Comparison of ENCODE assay signal across 16 cellular contexts in the genomic region with DNA sequence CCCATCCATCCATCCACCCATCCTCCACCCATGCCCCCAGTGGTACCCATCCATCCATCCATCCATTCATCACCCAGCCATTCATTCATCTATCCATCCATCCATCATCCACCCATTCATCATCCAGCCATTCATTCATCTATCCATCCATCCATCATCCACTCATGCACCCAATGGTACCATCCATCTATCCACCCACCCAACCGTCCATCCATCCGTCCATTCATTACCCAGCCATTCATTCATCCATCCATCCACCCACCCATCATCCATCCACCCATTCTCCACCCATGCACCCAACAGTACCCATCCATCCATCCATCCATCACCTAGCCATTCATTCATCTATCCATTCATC. TPM values are rescaled to one million over a fixed set of nuclear protein-coding genes. Genes with fewer than 3 reads are reported as not detected.
A peak's percentile ranks its signal among the peaks of the same experiment; 100 is the strongest.
DNase-seq lines count a peak whose midpoint lies in the region; ATAC-seq, FAIRE-seq and TF ChIP-seq lines count a peak whose summit lies in the region.
"Had no signal": no experiment of that assay in that cellular context is flagged by ENCODE, and none has a peak within 500 bp of the region (broad histone marks: within the 10 kb centered on the region; RNA-seq: fewer than 3 reads in every experiment).

No MANE protein-coding gene starts in this region.

- no peak for TF ChIP-seq CTCF in Calu3 (IDR thresholded peaks at IDR 0.05; ENCODE audit: unreplicated experiment)
- TF ChIP-seq CTCF in HEK293 (tag by site-specific recombination; IDR thresholded peaks at IDR 0.05), result no peak
- no peak for TF ChIP-seq CTCF in bronchial epithelial cell (IDR thresholded peaks at IDR 0.05; ENCODE audit: insufficient read depth, low read length, severe bottlenecking)
- no peak for TF ChIP-seq CTCF in WTC11 (IDR thresholded peaks at IDR 0.05)

- no peaks in the 10 kb centered on the region for H3K27me3 ChIP-seq in bronchial epithelial cell (ENCODE audit: control insufficient read depth, insufficient read depth, low read length)

- no peaks in the 10 kb centered on the region for H3K4me1 Mint-ChIP-seq in Calu3 (ENCODE audit: low read depth, unreplicated experiment)
- peaks cover 16% of the 10 kb centered on the region for H3K4me1 Mint-ChIP-seq in stimulated activated effector memory CD8-positive, alpha-beta T cell treated with anti-CD3 and anti-CD28 coated beads, Interleukin-12 subunit alpha, Interleukin-12 subunit beta, amount 100 ng/mL, for 72 hours
- no peaks in the 10 kb centered on the region for H3K4me1 Mint-ChIP-seq in WTC11
- H3K4me1 Mint-ChIP-seq: GM23338 had no signal

- no peaks in the 10 kb centered on the region for H3K9me3 Mint-ChIP-seq in Calu3 (ENCODE audit: low read depth, unreplicated experiment)
- no peaks in the 10 kb centered on the region for H3K9me3 Mint-ChIP-seq in stimulated activated effector memory CD8-positive, alpha-beta T cell treated with anti-CD3 and anti-CD28 coated beads, Interleukin-12 subunit alpha, Interleukin-12 subunit beta, amount 100 ng/mL, for 72 hours
- peaks cover 5% of the 10 kb centered on the region for H3K9me3 Mint-ChIP-seq in WTC11

- H3K27ac Mint-ChIP-seq in Calu3 (ENCODE audit: unreplicated experiment) (peak overlapping the region; percentile 87), WTC11 (no peak overlapping the region)
- H3K27ac Mint-ChIP-seq in stimulated activated effector memory CD8-positive, alpha-beta T cell treated with anti-CD3 and anti-CD28 coated beads, Interleukin-12 subunit alpha, Interleukin-12 subunit beta, amount 100 ng/mL, for 72 hours, result peak overlapping the region; percentile 56
- H3K27ac Mint-ChIP-seq: GM23338 had no signal

- H3K27ac ChIP-seq in HEK293 (ENCODE audit: extremely low read depth, low read depth, low read length), result no peak overlapping the region
- H3K27ac ChIP-seq: PC-9, SJSA1 had no signal

- H3K36me3 Mint-ChIP-seq in Calu3 (ENCODE audit: insufficient read depth, unreplicated experiment) (peaks cover 45% of the 10 kb centered on the region), WTC11 (peaks cover 16% of the 10 kb centered on the region)
- peaks cover 49% of the 10 kb centered on the region for H3K36me3 Mint-ChIP-seq in stimulated activated effector memory CD8-positive, alpha-beta T cell treated with anti-CD3 and anti-CD28 coated beads, Interleukin-12 subunit alpha, Interleukin-12 subunit beta, amount 100 ng/mL, for 72 hours

- DNase-seq in Calu3 (no peak), bronchial epithelial cell (ENCODE audit: low read depth) (no peak), ureter (ENCODE audit: low spot score) (no peak), NCI-H1436 treated with DMSO at 0.1 percent for 48 hours (lab: John Stamatoyannopoulos, UW) (no peak), WTC11 (ENCODE audit: low spot score) (no peak)
- DNase-seq in stimulated activated effector memory CD8-positive, alpha-beta T cell treated with anti-CD3 and anti-CD28 coated beads, Interleukin-12 subunit alpha, Interleukin-12 subunit beta, amount 100 ng/mL, for 72 hours (ENCODE audit: low spot score in 2 of 2), result no peak
- DNase-seq: DMS79, NCI-H1092, NCI-H1694, NCI-H510A treated with DMSO at 0.1 percent for 48 hours, PC-9 had no signal

- H3K4me3 Mint-ChIP-seq in Calu3 (ENCODE audit: low read depth, unreplicated experiment) (no peak overlapping the region), WTC11 (no peak overlapping the region)
- no peak overlapping the region for H3K4me3 Mint-ChIP-seq in stimulated activated effector memory CD8-positive, alpha-beta T cell treated with anti-CD3 and anti-CD28 coated beads, Interleukin-12 subunit alpha, Interleukin-12 subunit beta, amount 100 ng/mL, for 72 hours
- H3K4me3 Mint-ChIP-seq: GM23338 had no signal

- H3K36me3 ChIP-seq in HEK293 (ENCODE audit: control insufficient read depth in 2 of 2, insufficient read depth in 1 of 2, low read length in 2 of 2), result peaks cover 8 to 19% of the 10 kb centered on the region in 2 experiments; a peak in 2 of 3 replicates
- no peaks in the 10 kb centered on the region for H3K36me3 ChIP-seq in bronchial epithelial cell (ENCODE audit: control insufficient read depth, insufficient read depth, low read length)

- no peaks in the 10 kb centered on the region for H3K9me3 ChIP-seq in HEK293 (ENCODE audit: control insufficient read depth, insufficient read depth, low read depth, low read length)
- H3K9me3 ChIP-seq: SJSA1 had no signal

- no peaks in the 10 kb centered on the region for H3K4me1 ChIP-seq in HEK293 (ENCODE audit: control insufficient read depth, insufficient read depth, low read length)
- H3K4me1 ChIP-seq: SJSA1 had no signal

- BruUV-seq in Calu3 (replicated peaks; lab: Mats Ljungman, UMichigan), result no TSS peak

- CTCF ChIA-PET in Calu3 (lab: Charles Lee) (no interaction called here), HEK293 (lab: Yijun Ruan, JAX) (no interaction called here), WTC11 (lab: Charles Lee) (no interaction called here)

- H3K4me3 ChIP-seq in HEK293 (ENCODE audit: low read depth, low read length) (no peak overlapping the region), bronchial epithelial cell (ENCODE audit: low read depth, low read length) (no peak overlapping the region)
- H3K4me3 ChIP-seq: GM23338, PC-9, SJSA1 had no signal

- H3K27me3 Mint-ChIP-seq in Calu3 (ENCODE audit: unreplicated experiment) (peaks cover 13% of the 10 kb centered on the region), WTC11 (ENCODE audit: low read depth) (no peaks in the 10 kb centered on the region)

- ATAC-seq in stimulated activated effector memory CD8-positive, alpha-beta T cell treated with anti-CD3 and anti-CD28 coated beads, Interleukin-12 subunit alpha, Interleukin-12 subunit beta, amount 100 ng/mL, for 72 hours, result no peak
- no peak for ATAC-seq in WTC11
- ATAC-seq: GM23338 had no signal

- FAIRE-seq in bronchial epithelial cell (lab: Jason Lieb, UNC), result peak; percentile 94
- FAIRE-seq: GM18507 had no signal

- intact Hi-C loops in Calu3 (cut with micrococcal nuclease; ENCODE audit: unreplicated experiment), result no loop called here

- POLR2A ChIA-PET in HEK293 (lab: Yijun Ruan, JAX), result no interaction called here
- POLR2A ChIA-PET in WTC11 (lab: Charles Lee), result no interaction called here

TF ChIP-seq in HEK293, 187 proteins besides CTCF, POLR2A, EP300 and RAD21 (continues in another document):
- TF ChIP-seq ZNF747 (tag by site-specific recombination; IDR thresholded peaks at IDR 0.05), result no peak
- no peak for TF ChIP-seq REPIN1 (tag by site-specific recombination; IDR thresholded peaks at IDR 0.05; ENCODE audit: low read depth)
- TF ChIP-seq ZNF112 (tag by site-specific recombination; IDR thresholded peaks at IDR 0.05), result no peak
- TF ChIP-seq, protein P1, sequence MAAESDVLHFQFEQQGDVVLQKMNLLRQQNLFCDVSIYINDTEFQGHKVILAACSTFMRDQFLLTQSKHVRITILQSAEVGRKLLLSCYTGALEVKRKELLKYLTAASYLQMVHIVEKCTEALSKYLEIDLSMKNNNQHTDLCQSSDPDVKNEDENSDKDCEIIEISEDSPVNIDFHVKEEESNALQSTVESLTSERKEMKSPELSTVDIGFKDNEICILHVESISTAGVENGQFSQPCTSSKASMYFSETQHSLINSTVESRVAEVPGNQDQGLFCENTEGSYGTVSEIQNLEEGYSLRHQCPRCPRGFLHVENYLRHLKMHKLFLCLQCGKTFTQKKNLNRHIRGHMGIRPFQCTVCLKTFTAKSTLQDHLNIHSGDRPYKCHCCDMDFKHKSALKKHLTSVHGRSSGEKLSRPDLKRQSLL (tag by site-specific recombination; IDR thresholded peaks at IDR 0.05), result no peak

TF ChIP-seq in WTC11, 78 proteins besides CTCF, POLR2A, EP300 and RAD21 (continues in another document):
- TF ChIP-seq TEAD4 (CRISPR knock-in tag; IDR thresholded peaks at IDR 0.05) (no peak), ZNF263 (CRISPR knock-in tag; IDR thresholded peaks at IDR 0.05; ENCODE audit: low read depth) (no peak)
- TF ChIP-seq, protein P2, sequence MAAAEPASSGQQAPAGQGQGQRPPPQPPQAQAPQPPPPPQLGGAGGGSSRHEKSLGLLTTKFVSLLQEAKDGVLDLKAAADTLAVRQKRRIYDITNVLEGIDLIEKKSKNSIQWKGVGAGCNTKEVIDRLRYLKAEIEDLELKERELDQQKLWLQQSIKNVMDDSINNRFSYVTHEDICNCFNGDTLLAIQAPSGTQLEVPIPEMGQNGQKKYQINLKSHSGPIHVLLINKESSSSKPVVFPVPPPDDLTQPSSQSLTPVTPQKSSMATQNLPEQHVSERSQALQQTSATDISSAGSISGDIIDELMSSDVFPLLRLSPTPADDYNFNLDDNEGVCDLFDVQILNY (CRISPR knock-in tag; IDR thresholded peaks at IDR 0.05), result no peak
- TF ChIP-seq, protein P3, sequence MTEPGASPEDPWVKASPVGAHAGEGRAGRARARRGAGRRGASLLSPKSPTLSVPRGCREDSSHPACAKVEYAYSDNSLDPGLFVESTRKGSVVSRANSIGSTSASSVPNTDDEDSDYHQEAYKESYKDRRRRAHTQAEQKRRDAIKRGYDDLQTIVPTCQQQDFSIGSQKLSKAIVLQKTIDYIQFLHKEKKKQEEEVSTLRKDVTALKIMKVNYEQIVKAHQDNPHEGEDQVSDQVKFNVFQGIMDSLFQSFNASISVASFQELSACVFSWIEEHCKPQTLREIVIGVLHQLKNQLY (CRISPR knock-in tag; IDR thresholded peaks at IDR 0.05), result no peak
- TF ChIP-seq, protein P4, sequence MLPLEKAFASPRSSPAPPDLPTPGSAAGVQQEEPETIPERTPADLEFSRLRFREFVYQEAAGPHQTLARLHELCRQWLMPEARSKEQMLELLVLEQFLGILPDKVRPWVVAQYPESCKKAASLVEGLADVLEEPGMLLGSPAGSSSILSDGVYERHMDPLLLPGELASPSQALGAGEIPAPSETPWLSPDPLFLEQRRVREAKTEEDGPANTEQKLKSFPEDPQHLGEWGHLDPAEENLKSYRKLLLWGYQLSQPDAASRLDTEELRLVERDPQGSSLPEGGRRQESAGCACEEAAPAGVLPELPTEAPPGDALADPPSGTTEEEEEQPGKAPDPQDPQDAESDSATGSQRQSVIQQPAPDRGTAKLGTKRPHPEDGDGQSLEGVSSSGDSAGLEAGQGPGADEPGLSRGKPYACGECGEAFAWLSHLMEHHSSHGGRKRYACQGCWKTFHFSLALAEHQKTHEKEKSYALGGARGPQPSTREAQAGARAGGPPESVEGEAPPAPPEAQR (CRISPR knock-in tag; IDR thresholded peaks at IDR 0.05), result no peak

RNA-seq across cellular contexts. Expression of a gene that starts 5.3 kb away (rescaled TPM):
- total RNA-seq in Calu3 (2022) (0.27 TPM in 1 of 2 replicates, not detected in the other), bronchial epithelial cell (not detected in 2 replicates), ureter (not detected), WTC11 (2021) (60.6 to 86.8 TPM (median 83.9 TPM) in 3 replicates)
- total RNA-seq: MCF 10A had no signal

RNA-seq across cellular contexts. Expression of a gene that starts 11.2 kb away (rescaled TPM):
- not detected in 2 replicates for total RNA-seq in Calu3 (2022)
- not detected in 2 replicates for total RNA-seq in bronchial epithelial cell
- not detected for total RNA-seq in ureter
- 1.2 to 3.3 TPM (median 2.5 TPM) in 3 replicates for total RNA-seq in WTC11 (2021)
- total RNA-seq: MCF 10A, PC-9, SJSA1 had no signal

RNA-seq across cellular contexts. Expression of a gene that starts 19.2 kb away (rescaled TPM):
- total RNA-seq in Calu3 (2022) (380 and 409 TPM in 2 replicates), bronchial epithelial cell (99.0 TPM in 2 replicates), ureter (374 TPM), WTC11 (2021) (663 to 692 TPM (median 680 TPM) in 3 replicates)

RNA-seq across cellular contexts. Expression of a gene that starts 24.3 kb away (rescaled TPM):
- total RNA-seq in Calu3 (2022), result not detected in 2 replicates
- total RNA-seq in bronchial epithelial cell, result not detected in 2 replicates
- total RNA-seq in ureter, result not detected
- total RNA-seq in WTC11 (2021), result 0.53 to 0.82 TPM (median 0.61 TPM) in 3 replicates
- total RNA-seq: MCF 10A, PC-9, SJSA1 had no signal

RNA-seq across cellular contexts. Expression of a gene that starts 35.6 kb away (rescaled TPM):
- total RNA-seq in Calu3 (2022), result not detected in 2 replicates
- not detected in 2 replicates for total RNA-seq in bronchial epithelial cell
- total RNA-seq in ureter, result 0.81 TPM
- not detected in 3 replicates for total RNA-seq in WTC11 (2021)
- total RNA-seq: GM23338, MCF 10A, PC-9, SJSA1 had no signal

Comparison
In these comparisons a context has a peak if more than half of its experiments do, and no peak if none do; other contexts are left out.
1. RNA of a gene that starts 5.3 kb away (total RNA-seq): 60.6 to 86.8 TPM in WTC11; not detected in ureter (single experiment), 0.27 TPM in Calu3 and not detected in bronchial epithelial cell; every median in the first group is over 10 times any median in the second.